ENCODE assay signal across 1 cellular context in the genomic region with DNA sequence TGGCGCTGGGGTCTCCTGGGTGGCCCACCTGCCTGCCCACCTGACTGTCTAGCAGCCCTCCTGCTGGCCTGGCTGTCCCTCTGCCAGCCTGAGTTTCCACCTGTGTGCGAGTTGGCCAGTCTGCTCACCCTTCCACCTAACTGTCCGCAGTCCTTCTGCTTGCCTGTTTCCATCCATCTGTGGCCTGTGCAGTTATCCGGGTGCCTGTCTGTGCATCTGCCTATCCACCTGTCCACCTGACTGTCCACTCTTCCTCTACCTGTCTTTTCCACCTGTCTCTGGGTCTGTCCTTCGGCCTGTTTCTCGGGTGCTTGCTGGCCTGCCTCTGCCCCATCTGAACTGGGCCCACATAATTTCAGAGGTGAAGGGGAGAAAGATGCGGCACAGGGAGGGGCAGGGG.
TF ChIP-seq lines count a peak whose summit lies in the region.

No MANE protein-coding gene starts in this region.

TF ChIP-seq in H1, 55 proteins besides CTCF, POLR2A, EP300 and RAD21:
- TF ChIP-seq, protein P1, sequence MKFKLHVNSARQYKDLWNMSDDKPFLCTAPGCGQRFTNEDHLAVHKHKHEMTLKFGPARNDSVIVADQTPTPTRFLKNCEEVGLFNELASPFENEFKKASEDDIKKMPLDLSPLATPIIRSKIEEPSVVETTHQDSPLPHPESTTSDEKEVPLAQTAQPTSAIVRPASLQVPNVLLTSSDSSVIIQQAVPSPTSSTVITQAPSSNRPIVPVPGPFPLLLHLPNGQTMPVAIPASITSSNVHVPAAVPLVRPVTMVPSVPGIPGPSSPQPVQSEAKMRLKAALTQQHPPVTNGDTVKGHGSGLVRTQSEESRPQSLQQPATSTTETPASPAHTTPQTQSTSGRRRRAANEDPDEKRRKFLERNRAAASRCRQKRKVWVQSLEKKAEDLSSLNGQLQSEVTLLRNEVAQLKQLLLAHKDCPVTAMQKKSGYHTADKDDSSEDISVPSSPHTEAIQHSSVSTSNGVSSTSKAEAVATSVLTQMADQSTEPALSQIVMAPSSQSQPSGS (IDR thresholded peaks at IDR 0.05; ENCODE audit: low read length) = no peak
- TF ChIP-seq NANOG (IDR thresholded peaks at IDR 0.05; ENCODE audit: insufficient read depth, low read depth, low read length, poor library complexity, severe bottlenecking) (no peak), POU5F1 (IDR thresholded peaks at IDR 0.05; ENCODE audit: low read depth, low read length) (no peak), SIN3A (conservative IDR thresholded peaks at IDR 0.05 in 1 of 2, IDR thresholded peaks at IDR 0.05 in 1 of 2; ENCODE audit: low read depth in 1 of 2, low read length in 2 of 2) (no peak), MAFK (IDR thresholded peaks at IDR 0.05; ENCODE audit: low read depth, low read length) (no peak), TBP (IDR thresholded peaks at IDR 0.05; ENCODE audit: low read depth, low read length) (no peak), SIRT6 (IDR thresholded peaks at IDR 0.05; ENCODE audit: low read length) (no peak), ASH2L (IDR thresholded peaks at IDR 0.05; ENCODE audit: low read length) (no peak), SRF (IDR thresholded peaks at IDR 0.05; ENCODE audit: low read depth, low read length) (no peak), SIX5 (IDR thresholded peaks at IDR 0.05; ENCODE audit: low read depth, low read length) (no peak), GABPA (IDR thresholded peaks at IDR 0.05; ENCODE audit: borderline replicate concordance, insufficient read depth, low read length) (no peak), KDM5A (IDR thresholded peaks at IDR 0.05; ENCODE audit: low read length) (no peak), SP1 (IDR thresholded peaks at IDR 0.05; ENCODE audit: low read depth, low read length) (no peak), CREB1 (IDR thresholded peaks at IDR 0.05) (no peak)
- TF ChIP-seq, protein P2, sequence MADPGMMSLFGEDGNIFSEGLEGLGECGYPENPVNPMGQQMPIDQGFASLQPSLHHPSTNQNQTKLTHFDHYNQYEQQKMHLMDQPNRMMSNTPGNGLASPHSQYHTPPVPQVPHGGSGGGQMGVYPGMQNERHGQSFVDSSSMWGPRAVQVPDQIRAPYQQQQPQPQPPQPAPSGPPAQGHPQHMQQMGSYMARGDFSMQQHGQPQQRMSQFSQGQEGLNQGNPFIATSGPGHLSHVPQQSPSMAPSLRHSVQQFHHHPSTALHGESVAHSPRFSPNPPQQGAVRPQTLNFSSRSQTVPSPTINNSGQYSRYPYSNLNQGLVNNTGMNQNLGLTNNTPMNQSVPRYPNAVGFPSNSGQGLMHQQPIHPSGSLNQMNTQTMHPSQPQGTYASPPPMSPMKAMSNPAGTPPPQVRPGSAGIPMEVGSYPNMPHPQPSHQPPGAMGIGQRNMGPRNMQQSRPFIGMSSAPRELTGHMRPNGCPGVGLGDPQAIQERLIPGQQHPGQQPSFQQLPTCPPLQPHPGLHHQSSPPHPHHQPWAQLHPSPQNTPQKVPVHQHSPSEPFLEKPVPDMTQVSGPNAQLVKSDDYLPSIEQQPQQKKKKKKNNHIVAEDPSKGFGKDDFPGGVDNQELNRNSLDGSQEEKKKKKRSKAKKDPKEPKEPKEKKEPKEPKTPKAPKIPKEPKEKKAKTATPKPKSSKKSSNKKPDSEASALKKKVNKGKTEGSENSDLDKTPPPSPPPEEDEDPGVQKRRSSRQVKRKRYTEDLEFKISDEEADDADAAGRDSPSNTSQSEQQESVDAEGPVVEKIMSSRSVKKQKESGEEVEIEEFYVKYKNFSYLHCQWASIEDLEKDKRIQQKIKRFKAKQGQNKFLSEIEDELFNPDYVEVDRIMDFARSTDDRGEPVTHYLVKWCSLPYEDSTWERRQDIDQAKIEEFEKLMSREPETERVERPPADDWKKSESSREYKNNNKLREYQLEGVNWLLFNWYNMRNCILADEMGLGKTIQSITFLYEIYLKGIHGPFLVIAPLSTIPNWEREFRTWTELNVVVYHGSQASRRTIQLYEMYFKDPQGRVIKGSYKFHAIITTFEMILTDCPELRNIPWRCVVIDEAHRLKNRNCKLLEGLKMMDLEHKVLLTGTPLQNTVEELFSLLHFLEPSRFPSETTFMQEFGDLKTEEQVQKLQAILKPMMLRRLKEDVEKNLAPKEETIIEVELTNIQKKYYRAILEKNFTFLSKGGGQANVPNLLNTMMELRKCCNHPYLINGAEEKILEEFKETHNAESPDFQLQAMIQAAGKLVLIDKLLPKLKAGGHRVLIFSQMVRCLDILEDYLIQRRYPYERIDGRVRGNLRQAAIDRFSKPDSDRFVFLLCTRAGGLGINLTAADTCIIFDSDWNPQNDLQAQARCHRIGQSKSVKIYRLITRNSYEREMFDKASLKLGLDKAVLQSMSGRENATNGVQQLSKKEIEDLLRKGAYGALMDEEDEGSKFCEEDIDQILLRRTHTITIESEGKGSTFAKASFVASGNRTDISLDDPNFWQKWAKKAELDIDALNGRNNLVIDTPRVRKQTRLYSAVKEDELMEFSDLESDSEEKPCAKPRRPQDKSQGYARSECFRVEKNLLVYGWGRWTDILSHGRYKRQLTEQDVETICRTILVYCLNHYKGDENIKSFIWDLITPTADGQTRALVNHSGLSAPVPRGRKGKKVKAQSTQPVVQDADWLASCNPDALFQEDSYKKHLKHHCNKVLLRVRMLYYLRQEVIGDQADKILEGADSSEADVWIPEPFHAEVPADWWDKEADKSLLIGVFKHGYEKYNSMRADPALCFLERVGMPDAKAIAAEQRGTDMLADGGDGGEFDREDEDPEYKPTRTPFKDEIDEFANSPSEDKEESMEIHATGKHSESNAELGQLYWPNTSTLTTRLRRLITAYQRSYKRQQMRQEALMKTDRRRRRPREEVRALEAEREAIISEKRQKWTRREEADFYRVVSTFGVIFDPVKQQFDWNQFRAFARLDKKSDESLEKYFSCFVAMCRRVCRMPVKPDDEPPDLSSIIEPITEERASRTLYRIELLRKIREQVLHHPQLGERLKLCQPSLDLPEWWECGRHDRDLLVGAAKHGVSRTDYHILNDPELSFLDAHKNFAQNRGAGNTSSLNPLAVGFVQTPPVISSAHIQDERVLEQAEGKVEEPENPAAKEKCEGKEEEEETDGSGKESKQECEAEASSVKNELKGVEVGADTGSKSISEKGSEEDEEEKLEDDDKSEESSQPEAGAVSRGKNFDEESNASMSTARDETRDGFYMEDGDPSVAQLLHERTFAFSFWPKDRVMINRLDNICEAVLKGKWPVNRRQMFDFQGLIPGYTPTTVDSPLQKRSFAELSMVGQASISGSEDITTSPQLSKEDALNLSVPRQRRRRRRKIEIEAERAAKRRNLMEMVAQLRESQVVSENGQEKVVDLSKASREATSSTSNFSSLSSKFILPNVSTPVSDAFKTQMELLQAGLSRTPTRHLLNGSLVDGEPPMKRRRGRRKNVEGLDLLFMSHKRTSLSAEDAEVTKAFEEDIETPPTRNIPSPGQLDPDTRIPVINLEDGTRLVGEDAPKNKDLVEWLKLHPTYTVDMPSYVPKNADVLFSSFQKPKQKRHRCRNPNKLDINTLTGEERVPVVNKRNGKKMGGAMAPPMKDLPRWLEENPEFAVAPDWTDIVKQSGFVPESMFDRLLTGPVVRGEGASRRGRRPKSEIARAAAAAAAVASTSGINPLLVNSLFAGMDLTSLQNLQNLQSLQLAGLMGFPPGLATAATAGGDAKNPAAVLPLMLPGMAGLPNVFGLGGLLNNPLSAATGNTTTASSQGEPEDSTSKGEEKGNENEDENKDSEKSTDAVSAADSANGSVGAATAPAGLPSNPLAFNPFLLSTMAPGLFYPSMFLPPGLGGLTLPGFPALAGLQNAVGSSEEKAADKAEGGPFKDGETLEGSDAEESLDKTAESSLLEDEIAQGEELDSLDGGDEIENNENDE (IDR thresholded peaks at IDR 0.05; ENCODE audit: insufficient replicate concordance, low read length) = no peak
